ENCODE assay signal across 8 cellular contexts in genomic region chr22:49971232-49972162, GRCh38. TPM values are rescaled to one million over a fixed set of nuclear protein-coding genes. Genes with fewer than 3 reads are reported as not detected.
DNase-seq lines count a peak whose midpoint lies in the region; ATAC-seq and TF ChIP-seq lines count a peak whose summit lies in the region.

No MANE protein-coding gene starts in this region.

- H3K4me3 ChIP-seq in Caco-2 (ENCODE audit: low read depth, low read length), result peak overlapping the region; percentile 59

- intact Hi-C loops in Caco-2 (cut with micrococcal nuclease; ENCODE audit: unreplicated experiment), result no loop called here

- peak; percentile 16 for ATAC-seq in GM21447 (IDR thresholded peaks at IDR 0.05; ENCODE audit: unreplicated experiment)
- peak; percentile 62 to 76 for ATAC-seq in naive thymus-derived CD8-positive, alpha-beta T cell

- POLR2A ChIA-PET in Caco-2 (lab: Charles Lee), result interaction anchor here (0.7 to 2.3 kb wide), 6 partner anchors 12 to 59 kb away, joined by 4 to 24 read pairs (median 5); partner anchors contain the start of genes ALG12 and CRELD2
- POLR2A ChIA-PET in naive thymus-derived CD8-positive, alpha-beta T cell (lab: Charles Lee), result interaction anchor here (1.0 to 4.0 kb wide), 5 partner anchors 11 to 36 kb away, joined by 3 to 54 read pairs (median 5); partner anchors contain the start of gene PIM3

- H3K9me3 Mint-ChIP-seq in Caco-2 (ENCODE audit: unreplicated experiment) (no peaks in the 10 kb centered on the region), IgD-negative memory B cell (no peaks in the 10 kb centered on the region)
- no peaks in the 10 kb centered on the region for H3K9me3 Mint-ChIP-seq in naive thymus-derived CD8-positive, alpha-beta T cell

- no peaks in the 10 kb centered on the region for H3K27me3 ChIP-seq in Caco-2 (replicated peaks; ENCODE audit: control insufficient read depth, insufficient read depth, low read length)

- no peak for TF ChIP-seq CTCF in Caco-2 (IDR thresholded peaks at IDR 0.05; ENCODE audit: insufficient read depth in 1 of 2, low read depth in 1 of 2, low read length in 1 of 2, severe bottlenecking in 1 of 2, unreplicated experiment in 1 of 2)

- no peaks in the 10 kb centered on the region for H3K9me3 ChIP-seq in Caco-2

- DNase-seq in Caco-2, result peak; percentile 86 to 90
- DNase-seq in activated CD8-positive, alpha-beta memory T cell treated with anti-CD3 and anti-CD28 coated beads, Interleukin-2, amount 50 U/mL, for 48 hours, result peak; percentile 89
- peak; percentile 84 for DNase-seq in fibroblast of gingiva (ENCODE audit: low read depth)
- DNase-seq in naive thymus-derived CD8-positive, alpha-beta T cell, result peak in 5 of 10 donors; percentile 16 to 63 (median 58)
- DNase-seq in NCI-H1930 (lab: John Stamatoyannopoulos, UW), result no peak

- H3K27ac Mint-ChIP-seq in Caco-2 (ENCODE audit: unreplicated experiment) (peak overlapping the region; percentile 86), IgD-negative memory B cell (peak overlapping the region; percentile 79 to 96 (median 94))
- peak overlapping the region; percentile 84 to 97 (median 95) for H3K27ac Mint-ChIP-seq in naive thymus-derived CD8-positive, alpha-beta T cell

- H3K4me1 Mint-ChIP-seq in Caco-2 (ENCODE audit: low read depth, unreplicated experiment) (no peaks in the 10 kb centered on the region), IgD-negative memory B cell (peaks cover 13 to 19% (median 18%) of the 10 kb centered on the region in 3 donors)
- peaks cover 12 to 34% (median 32%) of the 10 kb centered on the region in 4 donors for H3K4me1 Mint-ChIP-seq in naive thymus-derived CD8-positive, alpha-beta T cell

- CTCF ChIA-PET in Caco-2 (lab: Charles Lee), result no interaction called here

- peak overlapping the region; percentile 82 for H3K27ac ChIP-seq in temporal lobe (ENCODE audit: low read depth, low read length)

- TSS peak; percentile 51 for BruUV-seq in Caco-2 (replicated peaks; lab: Mats Ljungman, UMichigan)

- H3K4me1 ChIP-seq in Caco-2, result peaks cover 21% of the 10 kb centered on the region

- H3K27me3 Mint-ChIP-seq in Caco-2 (ENCODE audit: insufficient read depth, unreplicated experiment), result no peaks in the 10 kb centered on the region
- H3K27me3 Mint-ChIP-seq in IgD-negative memory B cell, result peaks cover 7% of the 10 kb centered on the region
- H3K27me3 Mint-ChIP-seq in naive thymus-derived CD8-positive, alpha-beta T cell, result peaks cover 0 to 1% (median 0%) of the 10 kb centered on the region in 5 donors

- peak overlapping the region; percentile 72 for H3K4me3 Mint-ChIP-seq in Caco-2 (ENCODE audit: unreplicated experiment)
- H3K4me3 Mint-ChIP-seq in IgD-negative memory B cell, result peak overlapping the region; percentile 47 to 91 (median 80)
- H3K4me3 Mint-ChIP-seq in naive thymus-derived CD8-positive, alpha-beta T cell, result peak overlapping the region; percentile 79 to 90 (median 86)

- no peaks in the 10 kb centered on the region for H3K36me3 ChIP-seq in Caco-2 (ENCODE audit: control insufficient read depth, insufficient read depth, low read length)

- H3K36me3 Mint-ChIP-seq in Caco-2 (ENCODE audit: insufficient read depth, unreplicated experiment) (peaks cover 21% of the 10 kb centered on the region), IgD-negative memory B cell (no peaks in the 10 kb centered on the region)
- no peaks in the 10 kb centered on the region for H3K36me3 Mint-ChIP-seq in naive thymus-derived CD8-positive, alpha-beta T cell

RNA-seq across cellular contexts. Expression of gene PIM3, which starts 10.9 kb away (rescaled TPM):
- total RNA-seq in Caco-2 (2022), result 39.6 and 41.1 TPM in 2 replicates
- 47.1 TPM for polyA plus RNA-seq in IgD-negative memory B cell
- 10 to 100 TPM; 42.0 to 44.0 TPM for total RNA-seq in naive thymus-derived CD8-positive, alpha-beta T cell
- 10 to 100 TPM; 12.4 to 26.0 (median 13.6) TPM for polyA plus RNA-seq in naive thymus-derived CD8-positive, alpha-beta T cell
- 8.9 TPM for total RNA-seq in temporal lobe

RNA-seq across cellular contexts. Expression of gene IL17REL, which starts 41.1 kb away (rescaled TPM):
- total RNA-seq in Caco-2 (2022), result not detected in 2 replicates
- polyA plus RNA-seq in IgD-negative memory B cell, result not detected
- not detected for total RNA-seq in naive thymus-derived CD8-positive, alpha-beta T cell
- polyA plus RNA-seq in naive thymus-derived CD8-positive, alpha-beta T cell, result not detected
- 0.25 TPM for total RNA-seq in temporal lobe

RNA-seq across cellular contexts. Expression of gene CRELD2, which starts 53.1 kb away (rescaled TPM):
- total RNA-seq in Caco-2 (2022), result 38.1 and 43.3 TPM in 2 replicates
- polyA plus RNA-seq in IgD-negative memory B cell, result 29.7 TPM
- 10 to 100 TPM; 22.1 to 28.0 TPM for total RNA-seq in naive thymus-derived CD8-positive, alpha-beta T cell
- 10 to 100 TPM; 35.8 to 43.6 (median 37.0) TPM for polyA plus RNA-seq in naive thymus-derived CD8-positive, alpha-beta T cell
- 8.6 TPM for total RNA-seq in temporal lobe

RNA-seq across cellular contexts. Expression of gene ALG12, which starts 53.3 kb away (rescaled TPM):
- total RNA-seq in Caco-2 (2022), result 31.6 and 35.7 TPM in 2 replicates
- polyA plus RNA-seq in IgD-negative memory B cell, result 13.4 TPM
- total RNA-seq in naive thymus-derived CD8-positive, alpha-beta T cell, result 10 to 100 TPM; 20.3 to 23.6 TPM
- polyA plus RNA-seq in naive thymus-derived CD8-positive, alpha-beta T cell, result 10 to 100 TPM; 10.8 to 17.0 (median 16.9) TPM
- 5.4 TPM for total RNA-seq in temporal lobe

Comparison
In these comparisons a context has a peak if more than half of its experiments do, and no peak if none do; other contexts are left out.
1. DNase-seq: peak in Caco-2 (2 of 2), activated CD8-positive, alpha-beta memory T cell treated with anti-CD3 and anti-CD28 coated beads, Interleukin-2, amount 50 U/mL, for 48 hours (single experiment) and fibroblast of gingiva (single experiment); none in NCI-H1930 (0 of 2).
2. Peak in every context shown above with its lines, with median percentiles within 50 percentile points of each other: H3K27ac Mint-ChIP-seq and H3K4me3 Mint-ChIP-seq.